In genomic region chr13:101634142-101634541, GRCh38 we compare ENCODE assay signal across 2 cellular contexts.
TF ChIP-seq lines count a peak whose summit lies in the region.

No MANE protein-coding gene starts in this region.

TF ChIP-seq in liver, 16 proteins besides CTCF, POLR2A, EP300 and RAD21 (continued from another document):
- TF ChIP-seq SP1 (IDR thresholded peaks at IDR 0.05): peak; percentile 9
- peak; percentile 25 for TF ChIP-seq YY1 (IDR thresholded peaks at IDR 0.05)
- peak; percentile 60 for TF ChIP-seq FOXA2 (IDR thresholded peaks at IDR 0.05)
- peak; percentile 6 to 10 for TF ChIP-seq HNF4A (conservative IDR thresholded peaks at IDR 0.05)
- TF ChIP-seq RXRA (IDR thresholded peaks at IDR 0.05): peak in 1 of 2 donors; percentile 19
TF ChIP-seq in liver: peak in this region for 5.

TF ChIP-seq in HepG2, 621 proteins besides CTCF, POLR2A, EP300 and RAD21 (continued from another document):
- TF ChIP-seq ZNF264 (CRISPR knock-in tag; IDR thresholded peaks at IDR 0.05) (no peak), ZNF331 (CRISPR knock-in tag; IDR thresholded peaks at IDR 0.05) (no peak), MAF1 (CRISPR knock-in tag; IDR thresholded peaks at IDR 0.05; ENCODE audit: borderline replicate concordance) (no peak), SNAPC2 (CRISPR knock-in tag; IDR thresholded peaks at IDR 0.05) (no peak), NCOR1 (IDR thresholded peaks at IDR 0.05; ENCODE audit: borderline replicate concordance, low read length) (no peak), ARID4A (CRISPR knock-in tag; IDR thresholded peaks at IDR 0.05; ENCODE audit: borderline replicate concordance) (no peak), FOXJ3 (CRISPR knock-in tag; IDR thresholded peaks at IDR 0.05; ENCODE audit: borderline replicate concordance) (no peak), CC2D1A (CRISPR knock-in tag; IDR thresholded peaks at IDR 0.05) (no peak), STAT5B (CRISPR knock-in tag; IDR thresholded peaks at IDR 0.05) (no peak)
- TF ChIP-seq, protein P1, sequence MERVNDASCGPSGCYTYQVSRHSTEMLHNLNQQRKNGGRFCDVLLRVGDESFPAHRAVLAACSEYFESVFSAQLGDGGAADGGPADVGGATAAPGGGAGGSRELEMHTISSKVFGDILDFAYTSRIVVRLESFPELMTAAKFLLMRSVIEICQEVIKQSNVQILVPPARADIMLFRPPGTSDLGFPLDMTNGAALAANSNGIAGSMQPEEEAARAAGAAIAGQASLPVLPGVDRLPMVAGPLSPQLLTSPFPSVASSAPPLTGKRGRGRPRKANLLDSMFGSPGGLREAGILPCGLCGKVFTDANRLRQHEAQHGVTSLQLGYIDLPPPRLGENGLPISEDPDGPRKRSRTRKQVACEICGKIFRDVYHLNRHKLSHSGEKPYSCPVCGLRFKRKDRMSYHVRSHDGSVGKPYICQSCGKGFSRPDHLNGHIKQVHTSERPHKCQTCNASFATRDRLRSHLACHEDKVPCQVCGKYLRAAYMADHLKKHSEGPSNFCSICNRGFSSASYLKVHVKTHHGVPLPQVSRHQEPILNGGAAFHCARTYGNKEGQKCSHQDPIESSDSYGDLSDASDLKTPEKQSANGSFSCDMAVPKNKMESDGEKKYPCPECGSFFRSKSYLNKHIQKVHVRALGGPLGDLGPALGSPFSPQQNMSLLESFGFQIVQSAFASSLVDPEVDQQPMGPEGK (CRISPR knock-in tag; IDR thresholded peaks at IDR 0.05): no peak
- TF ChIP-seq, protein P2, sequence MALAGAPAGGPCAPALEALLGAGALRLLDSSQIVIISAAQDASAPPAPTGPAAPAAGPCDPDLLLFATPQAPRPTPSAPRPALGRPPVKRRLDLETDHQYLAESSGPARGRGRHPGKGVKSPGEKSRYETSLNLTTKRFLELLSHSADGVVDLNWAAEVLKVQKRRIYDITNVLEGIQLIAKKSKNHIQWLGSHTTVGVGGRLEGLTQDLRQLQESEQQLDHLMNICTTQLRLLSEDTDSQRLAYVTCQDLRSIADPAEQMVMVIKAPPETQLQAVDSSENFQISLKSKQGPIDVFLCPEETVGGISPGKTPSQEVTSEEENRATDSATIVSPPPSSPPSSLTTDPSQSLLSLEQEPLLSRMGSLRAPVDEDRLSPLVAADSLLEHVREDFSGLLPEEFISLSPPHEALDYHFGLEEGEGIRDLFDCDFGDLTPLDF (CRISPR knock-in tag; IDR thresholded peaks at IDR 0.05): no peak
